ENCODE assay signal across 14 cellular contexts in genomic region chr14:105337966-105338365, GRCh38. TPM values are rescaled to one million over a fixed set of nuclear protein-coding genes. Genes with fewer than 3 reads are reported as not detected.
DNase-seq lines count a peak whose midpoint lies in the region; ATAC-seq and TF ChIP-seq lines count a peak whose summit lies in the region.
"Had no signal": no experiment of that assay in that cellular context is flagged by ENCODE, and none has a peak within 500 bp of the region (broad histone marks: within the 10 kb centered on the region; RNA-seq: fewer than 3 reads in every experiment).

No MANE protein-coding gene starts in this region.

- no peak for TF ChIP-seq POLR2A in gastroesophageal sphincter (IDR thresholded peaks at IDR 0.05)

- H3K4ac ChIP-seq in neuronal stem cell (ENCODE audit: low read length), result no peak overlapping the region

- no peak for TF ChIP-seq CTCF in gastroesophageal sphincter (IDR thresholded peaks at IDR 0.05)

- H2BK15ac ChIP-seq in neuronal stem cell (ENCODE audit: low read length), result no peak overlapping the region

- peak overlapping the region; percentile 42 for H3K18ac ChIP-seq in neuronal stem cell (ENCODE audit: low read length)

- H3K23ac ChIP-seq in neuronal stem cell (ENCODE audit: low read depth, low read length, poor library complexity), result no peak overlapping the region

- H3K27ac ChIP-seq in gastroesophageal sphincter (peak overlapping the region in 3 of 4 donors; percentile 9 to 65 (median 40)), neuronal stem cell (replicated peaks; ENCODE audit: low read length) (no peak overlapping the region)
- H3K27ac ChIP-seq: thoracic aorta had no signal

- no peak overlapping the region for H3K9ac ChIP-seq in neuronal stem cell (ENCODE audit: low read depth, low read length, poor library complexity)

- TF ChIP-seq EP300 in gastroesophageal sphincter (IDR thresholded peaks at IDR 0.05), result no peak

- ATAC-seq in Right ventricle myocardium inferior (peak; percentile 47), gastroesophageal sphincter (peak; percentile 60), GM19328 (IDR thresholded peaks at IDR 0.05; ENCODE audit: unreplicated experiment) (no peak)
- ATAC-seq: SK-N-SH treated with all-trans-retinoic acid at 6 μM for 48 hours had no signal

- no peak overlapping the region for H3K14ac ChIP-seq in neuronal stem cell (ENCODE audit: low read length)

- H2BK12ac ChIP-seq in neuronal stem cell (ENCODE audit: low read length), result no peak overlapping the region

- no peak overlapping the region for H3K4me3 ChIP-seq in gastroesophageal sphincter
- H3K4me3 ChIP-seq in neuronal stem cell (ENCODE audit: low read length in 2 of 2), result no peak overlapping the region
- H3K4me3 ChIP-seq: thoracic aorta had no signal

- no peak overlapping the region for H2AFZ ChIP-seq in neuronal stem cell (ENCODE audit: low read length)

- H3K4me1 ChIP-seq in gastroesophageal sphincter, result peaks cover 0 to 100% (median 27%) of the 10 kb centered on the region in 3 donors
- H3K4me1 ChIP-seq in neuronal stem cell (ENCODE audit: control insufficient read depth in 2 of 2, insufficient read depth in 1 of 2, low read depth in 1 of 2, low read length in 2 of 2), result peaks cover 10 to 14% of the 10 kb centered on the region in 2 donors

- H2AK5ac ChIP-seq in neuronal stem cell (ENCODE audit: low read depth, low read length), result no peak overlapping the region

- intact Hi-C loops in Right ventricle myocardium inferior (cut with DNase I) (loop anchor here (5.0 kb wide), 1 partner anchor 246 kb away; no protein-coding TSS in a partner anchor), cardiac septum (cut with DNase I) (no loop called here)

- H2BK5ac ChIP-seq in neuronal stem cell (ENCODE audit: low read length), result no peak overlapping the region

- no peak overlapping the region for H4K91ac ChIP-seq in neuronal stem cell (ENCODE audit: low read depth, low read length, poor library complexity)

- no peaks in the 10 kb centered on the region for H3K36me3 ChIP-seq in gastroesophageal sphincter
- H3K36me3 ChIP-seq in neuronal stem cell (replicated peaks in 1 of 2; ENCODE audit: control insufficient read depth in 2 of 2, insufficient read depth in 2 of 2, low read length in 2 of 2), result peaks cover 0 to 7% of the 10 kb centered on the region in 2 donors
- H3K36me3 ChIP-seq: thoracic aorta had no signal

- H3K9me3 ChIP-seq in gastroesophageal sphincter (no peaks in the 10 kb centered on the region), neuronal stem cell (replicated peaks in 1 of 2; ENCODE audit: control insufficient read depth in 2 of 2, insufficient read depth in 1 of 2, low read depth in 1 of 2, low read length in 2 of 2) (no peaks in the 10 kb centered on the region)
- H3K9me3 ChIP-seq: thoracic aorta had no signal

- H3K79me1 ChIP-seq in neuronal stem cell (ENCODE audit: low read depth, low read length), result peaks cover 3% of the 10 kb centered on the region

- no peak overlapping the region for H3K4me2 ChIP-seq in neuronal stem cell (ENCODE audit: insufficient read depth, low read length, poor library complexity, severe bottlenecking)

- no peak overlapping the region for H4K8ac ChIP-seq in neuronal stem cell (ENCODE audit: low read depth, low read length)

- no peak for DNase-seq in Right ventricle myocardium inferior (ENCODE audit: missing footprints)
- DNase-seq in cardiac septum (ENCODE audit: low spot score), result no peak
- DNase-seq in neuronal stem cell (ENCODE audit: low spot score), result no peak
- no peak for DNase-seq in stimulated activated CD4-positive, alpha-beta T cell treated with anti-CD3 and anti-CD28 coated beads, Interleukin-4, amount 100 ng/mL, for 4 hours
- DNase-seq in foreskin melanocyte, result no peak
- DNase-seq in NCI-H510A (lab: John Stamatoyannopoulos, UW), result no peak
- DNase-seq: 8988T; activated CD4-positive, CD25-positive, alpha-beta regulatory T cell; activated T-cell treated with anti-CD3 and anti-CD28 coated beads, Interleukin-2, amount 50 U/mL, for 48 hours; NCI-H1694 had no signal

- 17% methylated on average over 2 of the region's 10 CpGs; no CpG with 5 or more reads in 1 of the 2 donors for WGBS in gastroesophageal sphincter (ENCODE audit: low coverage in 1 of 2), 2 donors
- WGBS in neuronal stem cell (ENCODE audit: extremely low coverage in 2 of 2, insufficient read length in 2 of 2, insufficient replicate concordance in 1 of 2), 2 donors, result no CpG with 5 or more reads among the region's 10 CpGs

- H2BK120ac ChIP-seq in neuronal stem cell (ENCODE audit: low read depth, low read length), result peak overlapping the region; percentile 19

- H3K27me3 ChIP-seq in gastroesophageal sphincter, result no peaks in the 10 kb centered on the region
- H3K27me3 ChIP-seq in neuronal stem cell (ENCODE audit: control insufficient read depth in 3 of 3, insufficient read depth in 3 of 3, low read depth in 1 of 3, low read length in 3 of 3), result no peaks in the 10 kb centered on the region

RNA-seq across cellular contexts. Expression of gene PACS2, which starts 23.4 kb away (rescaled TPM):
- total RNA-seq in Right ventricle myocardium inferior, result 69.1 TPM
- total RNA-seq in cardiac septum, result 55.1 TPM
- 10 to 100 TPM; 61.5 to 91.1 (median 74.7) TPM for total RNA-seq in gastroesophageal sphincter
- 33.5 TPM for polyA plus RNA-seq in neuronal stem cell (2013, experiment 1 of 2)
- polyA plus RNA-seq in neuronal stem cell (2013, experiment 2 of 2), result 32.3 TPM

RNA-seq across cellular contexts. Expression of gene BRF1, which starts 37.2 kb away (rescaled TPM):
- total RNA-seq in Right ventricle myocardium inferior (19.0 TPM), cardiac septum (17.7 TPM), gastroesophageal sphincter (10 to 100 TPM; 25.2 to 35.6 (median 30.9) TPM)
- 14.0 TPM for polyA plus RNA-seq in neuronal stem cell (2013, experiment 1 of 2)
- 14.3 TPM for polyA plus RNA-seq in neuronal stem cell (2013, experiment 2 of 2)
